ENCODE assay signal across 1 cellular context in the genomic region with DNA sequence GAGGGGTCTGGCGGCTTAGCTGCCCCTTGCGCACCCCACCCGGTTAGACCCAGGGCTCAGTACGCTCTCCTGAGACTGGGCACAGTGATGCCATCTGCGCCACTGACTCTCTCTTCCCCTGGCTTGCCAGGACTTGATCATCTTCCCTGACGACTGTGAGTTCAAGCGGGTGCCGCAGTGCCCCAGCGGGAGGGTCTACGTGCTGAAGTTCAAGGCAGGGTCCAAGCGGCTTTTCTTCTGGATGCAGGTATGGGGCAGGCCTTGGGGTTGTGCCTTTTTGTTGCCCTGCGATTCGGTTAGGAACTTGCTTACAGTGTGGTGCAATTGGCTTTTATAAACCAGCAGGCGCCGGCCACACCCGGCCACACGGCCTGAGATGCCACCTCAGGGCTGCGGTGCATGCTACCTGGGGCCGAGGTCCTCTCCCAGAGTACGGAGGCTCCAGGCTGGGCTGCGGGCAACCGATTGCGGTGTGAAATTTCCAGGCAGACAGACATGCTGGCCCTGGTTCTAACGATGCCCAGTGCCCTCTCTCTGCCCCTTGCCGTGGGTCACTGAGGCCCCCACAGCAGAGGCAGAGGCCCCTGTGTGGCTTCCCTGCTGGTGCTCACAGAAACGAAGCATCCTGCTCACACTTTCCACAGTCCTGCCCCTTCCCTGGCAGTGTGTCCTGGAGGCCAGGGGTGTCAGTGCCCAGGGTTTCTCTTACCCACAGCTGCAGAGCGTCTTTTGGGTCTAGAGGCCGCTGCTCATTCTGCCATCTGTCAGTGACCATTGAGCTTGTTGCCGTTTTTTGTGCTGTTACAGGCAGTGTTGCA.
TF ChIP-seq lines count a peak whose summit lies in the region.

No MANE protein-coding gene starts in this region.

TF ChIP-seq in HepG2, 621 proteins besides CTCF, POLR2A, EP300 and RAD21 (continued from another document and continues in another):
- TF ChIP-seq ZNF256 (CRISPR knock-in tag; conservative IDR thresholded peaks at IDR 0.05) (peak; percentile 35; the same call in 1 of the 2 replicates), ZMAT3 (CRISPR knock-in tag; conservative IDR thresholded peaks at IDR 0.05) (0 out of 2 replicates have a peak, but pooled peaks have one; percentile 71), ZBTB42 (CRISPR knock-in tag; IDR thresholded peaks at IDR 0.05) (peak; percentile 45), ZNF737 (CRISPR knock-in tag; IDR thresholded peaks at IDR 0.05; ENCODE audit: borderline replicate concordance) (0 out of 2 replicates have a peak, but pooled peaks have one; percentile 44), POLR2AphosphoS2 (IDR thresholded peaks at IDR 0.05; ENCODE audit: low read depth, low read length) (0 out of 2 replicates have a peak, but pooled peaks have one; percentile 2), SIX1 (CRISPR knock-in tag; IDR thresholded peaks at IDR 0.05; ENCODE audit: borderline replicate concordance) (0 out of 2 replicates have a peak, but pooled peaks have one; percentile 5), ZNF724P (CRISPR knock-in tag; IDR thresholded peaks at IDR 0.05; ENCODE audit: borderline replicate concordance) (0 out of 2 replicates have a peak, but pooled peaks have one; percentile 13), ZNF446 (CRISPR knock-in tag; IDR thresholded peaks at IDR 0.05) (0 out of 2 replicates have a peak, but pooled peaks have one; percentile 4), ZBTB7A (CRISPR knock-in tag; IDR thresholded peaks at IDR 0.05) (peak; percentile 66; the same call in 1 of the 2 replicates), ZNF468 (CRISPR knock-in tag; IDR thresholded peaks at IDR 0.05) (0 out of 2 replicates have a peak, but pooled peaks have one; percentile 31), RBFOX2 (IDR thresholded peaks at IDR 0.05; ENCODE audit: low read depth, low read length) (peak; percentile 1; the same call in 1 of the 2 replicates), ZNF563 (CRISPR knock-in tag; IDR thresholded peaks at IDR 0.05) (0 out of 2 replicates have a peak, but pooled peaks have one; percentile 46), ZNF441 (CRISPR knock-in tag; IDR thresholded peaks at IDR 0.05; ENCODE audit: borderline replicate concordance) (0 out of 2 replicates have a peak, but pooled peaks have one; percentile 65), ZNF180 (CRISPR knock-in tag; IDR thresholded peaks at IDR 0.05; ENCODE audit: borderline replicate concordance, low read depth) (no peak), KDM2A (CRISPR knock-in tag; IDR thresholded peaks at IDR 0.05; ENCODE audit: borderline replicate concordance, low read depth) (0 out of 2 replicates have a peak, but pooled peaks have one; percentile 36)
- TF ChIP-seq, protein P1, sequence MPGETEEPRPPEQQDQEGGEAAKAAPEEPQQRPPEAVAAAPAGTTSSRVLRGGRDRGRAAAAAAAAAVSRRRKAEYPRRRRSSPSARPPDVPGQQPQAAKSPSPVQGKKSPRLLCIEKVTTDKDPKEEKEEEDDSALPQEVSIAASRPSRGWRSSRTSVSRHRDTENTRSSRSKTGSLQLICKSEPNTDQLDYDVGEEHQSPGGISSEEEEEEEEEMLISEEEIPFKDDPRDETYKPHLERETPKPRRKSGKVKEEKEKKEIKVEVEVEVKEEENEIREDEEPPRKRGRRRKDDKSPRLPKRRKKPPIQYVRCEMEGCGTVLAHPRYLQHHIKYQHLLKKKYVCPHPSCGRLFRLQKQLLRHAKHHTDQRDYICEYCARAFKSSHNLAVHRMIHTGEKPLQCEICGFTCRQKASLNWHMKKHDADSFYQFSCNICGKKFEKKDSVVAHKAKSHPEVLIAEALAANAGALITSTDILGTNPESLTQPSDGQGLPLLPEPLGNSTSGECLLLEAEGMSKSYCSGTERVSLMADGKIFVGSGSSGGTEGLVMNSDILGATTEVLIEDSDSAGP (CRISPR knock-in tag; IDR thresholded peaks at IDR 0.05; ENCODE audit: borderline replicate concordance): 0 out of 2 replicates have a peak, but pooled peaks have one; percentile 55
- TF ChIP-seq, protein P2, sequence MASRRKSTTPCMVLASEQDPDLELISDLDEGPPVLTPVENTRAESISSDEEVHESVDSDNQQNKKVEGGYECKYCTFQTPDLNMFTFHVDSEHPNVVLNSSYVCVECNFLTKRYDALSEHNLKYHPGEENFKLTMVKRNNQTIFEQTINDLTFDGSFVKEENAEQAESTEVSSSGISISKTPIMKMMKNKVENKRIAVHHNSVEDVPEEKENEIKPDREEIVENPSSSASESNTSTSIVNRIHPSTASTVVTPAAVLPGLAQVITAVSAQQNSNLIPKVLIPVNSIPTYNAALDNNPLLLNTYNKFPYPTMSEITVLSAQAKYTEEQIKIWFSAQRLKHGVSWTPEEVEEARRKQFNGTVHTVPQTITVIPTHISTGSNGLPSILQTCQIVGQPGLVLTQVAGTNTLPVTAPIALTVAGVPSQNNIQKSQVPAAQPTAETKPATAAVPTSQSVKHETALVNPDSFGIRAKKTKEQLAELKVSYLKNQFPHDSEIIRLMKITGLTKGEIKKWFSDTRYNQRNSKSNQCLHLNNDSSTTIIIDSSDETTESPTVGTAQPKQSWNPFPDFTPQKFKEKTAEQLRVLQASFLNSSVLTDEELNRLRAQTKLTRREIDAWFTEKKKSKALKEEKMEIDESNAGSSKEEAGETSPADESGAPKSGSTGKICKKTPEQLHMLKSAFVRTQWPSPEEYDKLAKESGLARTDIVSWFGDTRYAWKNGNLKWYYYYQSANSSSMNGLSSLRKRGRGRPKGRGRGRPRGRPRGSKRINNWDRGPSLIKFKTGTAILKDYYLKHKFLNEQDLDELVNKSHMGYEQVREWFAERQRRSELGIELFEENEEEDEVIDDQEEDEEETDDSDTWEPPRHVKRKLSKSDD (CRISPR knock-in tag; IDR thresholded peaks at IDR 0.05; ENCODE audit: low read depth): 0 out of 2 replicates have a peak, but pooled peaks have one; percentile 25
- TF ChIP-seq, protein P3, sequence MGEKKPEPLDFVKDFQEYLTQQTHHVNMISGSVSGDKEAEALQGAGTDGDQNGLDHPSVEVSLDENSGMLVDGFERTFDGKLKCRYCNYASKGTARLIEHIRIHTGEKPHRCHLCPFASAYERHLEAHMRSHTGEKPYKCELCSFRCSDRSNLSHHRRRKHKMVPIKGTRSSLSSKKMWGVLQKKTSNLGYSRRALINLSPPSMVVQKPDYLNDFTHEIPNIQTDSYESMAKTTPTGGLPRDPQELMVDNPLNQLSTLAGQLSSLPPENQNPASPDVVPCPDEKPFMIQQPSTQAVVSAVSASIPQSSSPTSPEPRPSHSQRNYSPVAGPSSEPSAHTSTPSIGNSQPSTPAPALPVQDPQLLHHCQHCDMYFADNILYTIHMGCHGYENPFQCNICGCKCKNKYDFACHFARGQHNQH (CRISPR knock-in tag; IDR thresholded peaks at IDR 0.05): 0 out of 2 replicates have a peak, but pooled peaks have one; percentile 31
- TF ChIP-seq, protein P4, sequence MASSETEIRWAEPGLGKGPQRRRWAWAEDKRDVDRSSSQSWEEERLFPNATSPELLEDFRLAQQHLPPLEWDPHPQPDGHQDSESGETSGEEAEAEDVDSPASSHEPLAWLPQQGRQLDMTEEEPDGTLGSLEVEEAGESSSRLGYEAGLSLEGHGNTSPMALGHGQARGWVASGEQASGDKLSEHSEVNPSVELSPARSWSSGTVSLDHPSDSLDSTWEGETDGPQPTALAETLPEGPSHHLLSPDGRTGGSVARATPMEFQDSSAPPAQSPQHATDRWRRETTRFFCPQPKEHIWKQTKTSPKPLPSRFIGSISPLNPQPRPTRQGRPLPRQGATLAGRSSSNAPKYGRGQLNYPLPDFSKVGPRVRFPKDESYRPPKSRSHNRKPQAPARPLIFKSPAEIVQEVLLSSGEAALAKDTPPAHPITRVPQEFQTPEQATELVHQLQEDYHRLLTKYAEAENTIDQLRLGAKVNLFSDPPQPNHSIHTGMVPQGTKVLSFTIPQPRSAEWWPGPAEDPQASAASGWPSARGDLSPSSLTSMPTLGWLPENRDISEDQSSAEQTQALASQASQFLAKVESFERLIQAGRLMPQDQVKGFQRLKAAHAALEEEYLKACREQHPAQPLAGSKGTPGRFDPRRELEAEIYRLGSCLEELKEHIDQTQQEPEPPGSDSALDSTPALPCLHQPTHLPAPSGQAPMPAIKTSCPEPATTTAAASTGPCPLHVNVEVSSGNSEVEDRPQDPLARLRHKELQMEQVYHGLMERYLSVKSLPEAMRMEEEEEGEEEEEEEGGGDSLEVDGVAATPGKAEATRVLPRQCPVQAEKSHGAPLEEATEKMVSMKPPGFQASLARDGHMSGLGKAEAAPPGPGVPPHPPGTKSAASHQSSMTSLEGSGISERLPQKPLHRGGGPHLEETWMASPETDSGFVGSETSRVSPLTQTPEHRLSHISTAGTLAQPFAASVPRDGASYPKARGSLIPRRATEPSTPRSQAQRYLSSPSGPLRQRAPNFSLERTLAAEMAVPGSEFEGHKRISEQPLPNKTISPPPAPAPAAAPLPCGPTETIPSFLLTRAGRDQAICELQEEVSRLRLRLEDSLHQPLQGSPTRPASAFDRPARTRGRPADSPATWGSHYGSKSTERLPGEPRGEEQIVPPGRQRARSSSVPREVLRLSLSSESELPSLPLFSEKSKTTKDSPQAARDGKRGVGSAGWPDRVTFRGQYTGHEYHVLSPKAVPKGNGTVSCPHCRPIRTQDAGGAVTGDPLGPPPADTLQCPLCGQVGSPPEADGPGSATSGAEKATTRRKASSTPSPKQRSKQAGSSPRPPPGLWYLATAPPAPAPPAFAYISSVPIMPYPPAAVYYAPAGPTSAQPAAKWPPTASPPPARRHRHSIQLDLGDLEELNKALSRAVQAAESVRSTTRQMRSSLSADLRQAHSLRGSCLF (CRISPR knock-in tag; IDR thresholded peaks at IDR 0.05; ENCODE audit: borderline replicate concordance): no peak
- TF ChIP-seq, protein P5, sequence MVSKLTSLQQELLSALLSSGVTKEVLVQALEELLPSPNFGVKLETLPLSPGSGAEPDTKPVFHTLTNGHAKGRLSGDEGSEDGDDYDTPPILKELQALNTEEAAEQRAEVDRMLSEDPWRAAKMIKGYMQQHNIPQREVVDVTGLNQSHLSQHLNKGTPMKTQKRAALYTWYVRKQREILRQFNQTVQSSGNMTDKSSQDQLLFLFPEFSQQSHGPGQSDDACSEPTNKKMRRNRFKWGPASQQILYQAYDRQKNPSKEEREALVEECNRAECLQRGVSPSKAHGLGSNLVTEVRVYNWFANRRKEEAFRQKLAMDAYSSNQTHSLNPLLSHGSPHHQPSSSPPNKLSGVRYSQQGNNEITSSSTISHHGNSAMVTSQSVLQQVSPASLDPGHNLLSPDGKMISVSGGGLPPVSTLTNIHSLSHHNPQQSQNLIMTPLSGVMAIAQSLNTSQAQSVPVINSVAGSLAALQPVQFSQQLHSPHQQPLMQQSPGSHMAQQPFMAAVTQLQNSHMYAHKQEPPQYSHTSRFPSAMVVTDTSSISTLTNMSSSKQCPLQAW (CRISPR knock-in tag; IDR thresholded peaks at IDR 0.05): no peak
- TF ChIP-seq, protein P6, sequence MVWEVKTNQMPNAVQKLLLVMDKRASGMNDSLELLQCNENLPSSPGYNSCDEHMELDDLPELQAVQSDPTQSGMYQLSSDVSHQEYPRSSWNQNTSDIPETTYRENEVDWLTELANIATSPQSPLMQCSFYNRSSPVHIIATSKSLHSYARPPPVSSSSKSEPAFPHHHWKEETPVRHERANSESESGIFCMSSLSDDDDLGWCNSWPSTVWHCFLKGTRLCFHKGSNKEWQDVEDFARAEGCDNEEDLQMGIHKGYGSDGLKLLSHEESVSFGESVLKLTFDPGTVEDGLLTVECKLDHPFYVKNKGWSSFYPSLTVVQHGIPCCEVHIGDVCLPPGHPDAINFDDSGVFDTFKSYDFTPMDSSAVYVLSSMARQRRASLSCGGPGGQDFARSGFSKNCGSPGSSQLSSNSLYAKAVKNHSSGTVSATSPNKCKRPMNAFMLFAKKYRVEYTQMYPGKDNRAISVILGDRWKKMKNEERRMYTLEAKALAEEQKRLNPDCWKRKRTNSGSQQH (CRISPR knock-in tag; IDR thresholded peaks at IDR 0.05; ENCODE audit: low read depth): 0 out of 2 replicates have a peak, but pooled peaks have one; percentile 40
- TF ChIP-seq, protein P7, sequence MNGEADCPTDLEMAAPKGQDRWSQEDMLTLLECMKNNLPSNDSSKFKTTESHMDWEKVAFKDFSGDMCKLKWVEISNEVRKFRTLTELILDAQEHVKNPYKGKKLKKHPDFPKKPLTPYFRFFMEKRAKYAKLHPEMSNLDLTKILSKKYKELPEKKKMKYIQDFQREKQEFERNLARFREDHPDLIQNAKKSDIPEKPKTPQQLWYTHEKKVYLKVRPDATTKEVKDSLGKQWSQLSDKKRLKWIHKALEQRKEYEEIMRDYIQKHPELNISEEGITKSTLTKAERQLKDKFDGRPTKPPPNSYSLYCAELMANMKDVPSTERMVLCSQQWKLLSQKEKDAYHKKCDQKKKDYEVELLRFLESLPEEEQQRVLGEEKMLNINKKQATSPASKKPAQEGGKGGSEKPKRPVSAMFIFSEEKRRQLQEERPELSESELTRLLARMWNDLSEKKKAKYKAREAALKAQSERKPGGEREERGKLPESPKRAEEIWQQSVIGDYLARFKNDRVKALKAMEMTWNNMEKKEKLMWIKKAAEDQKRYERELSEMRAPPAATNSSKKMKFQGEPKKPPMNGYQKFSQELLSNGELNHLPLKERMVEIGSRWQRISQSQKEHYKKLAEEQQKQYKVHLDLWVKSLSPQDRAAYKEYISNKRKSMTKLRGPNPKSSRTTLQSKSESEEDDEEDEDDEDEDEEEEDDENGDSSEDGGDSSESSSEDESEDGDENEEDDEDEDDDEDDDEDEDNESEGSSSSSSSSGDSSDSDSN (CRISPR knock-in tag; IDR thresholded peaks at IDR 0.05): 0 out of 2 replicates have a peak, but pooled peaks have one; percentile 44
- TF ChIP-seq, protein P8, sequence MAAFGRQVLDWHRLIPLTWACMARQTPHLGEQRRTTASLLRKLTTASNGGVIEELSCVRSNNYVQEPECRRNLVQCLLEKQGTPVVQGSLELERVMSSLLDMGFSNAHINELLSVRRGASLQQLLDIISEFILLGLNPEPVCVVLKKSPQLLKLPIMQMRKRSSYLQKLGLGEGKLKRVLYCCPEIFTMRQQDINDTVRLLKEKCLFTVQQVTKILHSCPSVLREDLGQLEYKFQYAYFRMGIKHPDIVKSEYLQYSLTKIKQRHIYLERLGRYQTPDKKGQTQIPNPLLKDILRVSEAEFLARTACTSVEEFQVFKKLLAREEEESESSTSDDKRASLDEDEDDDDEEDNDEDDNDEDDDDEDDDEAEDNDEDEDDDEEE (CRISPR knock-in tag; IDR thresholded peaks at IDR 0.05): peak; percentile 66
- TF ChIP-seq, protein P9, sequence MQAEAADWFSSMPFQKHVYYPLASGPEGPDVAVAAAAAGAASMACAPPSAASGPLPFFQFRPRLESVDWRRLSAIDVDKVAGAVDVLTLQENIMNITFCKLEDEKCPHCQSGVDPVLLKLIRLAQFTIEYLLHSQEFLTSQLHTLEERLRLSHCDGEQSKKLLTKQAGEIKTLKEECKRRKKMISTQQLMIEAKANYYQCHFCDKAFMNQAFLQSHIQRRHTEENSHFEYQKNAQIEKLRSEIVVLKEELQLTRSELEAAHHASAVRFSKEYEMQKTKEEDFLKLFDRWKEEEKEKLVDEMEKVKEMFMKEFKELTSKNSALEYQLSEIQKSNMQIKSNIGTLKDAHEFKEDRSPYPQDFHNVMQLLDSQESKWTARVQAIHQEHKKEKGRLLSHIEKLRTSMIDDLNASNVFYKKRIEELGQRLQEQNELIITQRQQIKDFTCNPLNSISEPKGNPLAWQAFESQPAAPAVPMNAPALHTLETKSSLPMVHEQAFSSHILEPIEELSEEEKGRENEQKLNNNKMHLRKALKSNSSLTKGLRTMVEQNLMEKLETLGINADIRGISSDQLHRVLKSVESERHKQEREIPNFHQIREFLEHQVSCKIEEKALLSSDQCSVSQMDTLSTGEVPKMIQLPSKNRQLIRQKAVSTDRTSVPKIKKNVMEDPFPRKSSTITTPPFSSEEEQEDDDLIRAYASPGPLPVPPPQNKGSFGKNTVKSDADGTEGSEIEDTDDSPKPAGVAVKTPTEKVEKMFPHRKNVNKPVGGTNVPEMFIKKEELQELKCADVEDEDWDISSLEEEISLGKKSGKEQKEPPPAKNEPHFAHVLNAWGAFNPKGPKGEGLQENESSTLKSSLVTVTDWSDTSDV (CRISPR knock-in tag; IDR thresholded peaks at IDR 0.05): 0 out of 2 replicates have a peak, but pooled peaks have one; percentile 43
- TF ChIP-seq, protein P10, sequence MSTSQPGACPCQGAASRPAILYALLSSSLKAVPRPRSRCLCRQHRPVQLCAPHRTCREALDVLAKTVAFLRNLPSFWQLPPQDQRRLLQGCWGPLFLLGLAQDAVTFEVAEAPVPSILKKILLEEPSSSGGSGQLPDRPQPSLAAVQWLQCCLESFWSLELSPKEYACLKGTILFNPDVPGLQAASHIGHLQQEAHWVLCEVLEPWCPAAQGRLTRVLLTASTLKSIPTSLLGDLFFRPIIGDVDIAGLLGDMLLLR (CRISPR knock-in tag; IDR thresholded peaks at IDR 0.05): peak; percentile 10; the same call in 1 of the 2 replicates
